ENCODE assay signal across 8 cellular contexts in genomic region chr1:90729484-90730246, GRCh38. TPM values are rescaled to one million over a fixed set of nuclear protein-coding genes. Genes with fewer than 3 reads are reported as not detected.
DNase-seq lines count a peak whose midpoint lies in the region; ATAC-seq and TF ChIP-seq lines count a peak whose summit lies in the region.

No MANE protein-coding gene starts in this region.

- no peak for TF ChIP-seq EP300 in stomach (IDR thresholded peaks at IDR 0.05)

- intact Hi-C loops in right cardiac atrium (cut with DNase I) = loop anchor here in 1 of 4 donors (10.0 kb wide), 1 partner anchor 435 kb away; no protein-coding TSS in a partner anchor
- intact Hi-C loops in left colon (cut with DNase I, micrococcal nuclease) = loop anchor here in 1 of 2 donors (10.0 kb wide), 1 partner anchor 235 kb away; no protein-coding TSS in a partner anchor
- intact Hi-C loops in stomach (cut with DNase I; ENCODE audit: low total_unique reads) = no loop called here

- H3K27me3 ChIP-seq in right cardiac atrium (ENCODE audit: control insufficient read depth, insufficient read depth) (peaks cover 5% of the 10 kb centered on the region), right atrium auricular region (peaks cover 40 to 63% of the 10 kb centered on the region in 2 donors), stomach (peaks cover 41 to 98% (median 85%) of the 10 kb centered on the region in 3 donors)

- TF ChIP-seq CTCF in right atrium auricular region (IDR thresholded peaks at IDR 0.05) = peak in 1 of 2 donors; percentile 46
- no peak for TF ChIP-seq CTCF in VCaP (conservative IDR thresholded peaks at IDR 0.05)
- no peak for TF ChIP-seq CTCF in stomach (IDR thresholded peaks at IDR 0.05)

- no peaks in the 10 kb centered on the region for H3K36me3 ChIP-seq in right atrium auricular region
- no peaks in the 10 kb centered on the region for H3K36me3 ChIP-seq in stomach

- no peak for TF ChIP-seq POLR2A in stomach (IDR thresholded peaks at IDR 0.05)

- WGBS in right cardiac atrium = 12% methylated on average over 37 of the region's 37 CpGs
- whole genome bisulfite sequencing in stomach, 5 donors = 9 to 16% (median 13%) methylated on average over 30 to 37 of the region's 37 CpGs

- H3K9me3 ChIP-seq in right cardiac atrium (ENCODE audit: control insufficient read depth, low read length) (no peaks in the 10 kb centered on the region), right atrium auricular region (no peaks in the 10 kb centered on the region), stomach (peaks cover 0 to 33% (median 2%) of the 10 kb centered on the region in 4 donors)

- no peak for DNase-seq in right cardiac atrium
- DNase-seq in right atrium auricular region (ENCODE audit: low spot score) = no peak
- no peak for DNase-seq in left colon
- DNase-seq in stomach = no peak
- DNase-seq in NCI-H1930 (lab: John Stamatoyannopoulos, UW) = no peak

- peaks cover 2% of the 10 kb centered on the region for H3K4me1 ChIP-seq in right cardiac atrium (ENCODE audit: control insufficient read depth, insufficient read depth, low read length)
- peaks cover 0 to 41% of the 10 kb centered on the region in 2 donors for H3K4me1 ChIP-seq in right atrium auricular region
- peaks cover 17 to 55% (median 40%) of the 10 kb centered on the region in 4 donors for H3K4me1 ChIP-seq in stomach

- no peak overlapping the region for H3K27ac ChIP-seq in right cardiac atrium (ENCODE audit: low read length)
- H3K27ac ChIP-seq in right atrium auricular region = no peak overlapping the region
- H3K27ac ChIP-seq in VCaP = peak overlapping the region; percentile 84
- no peak overlapping the region for H3K27ac ChIP-seq in stomach

- H3K4me3 ChIP-seq in right cardiac atrium (ENCODE audit: low read length) (peak overlapping the region; percentile 17), right atrium auricular region (no peak overlapping the region), stomach (peak overlapping the region in 1 of 4 donors; percentile 30)

- ATAC-seq in right cardiac atrium = no peak
- ATAC-seq in left colon = peak; percentile 64
- ATAC-seq in esophagus mucosa = no peak
- ATAC-seq in HG03442 (IDR thresholded peaks at IDR 0.05; ENCODE audit: unreplicated experiment) = no peak

RNA-seq across cellular contexts. Expression of gene BARHL2, which starts 12.6 kb away (rescaled TPM):
- total RNA-seq in right cardiac atrium (not detected), right atrium auricular region (not detected), left colon (not detected), stomach (not detected), esophagus mucosa (not detected)
- polyA plus RNA-seq in right cardiac atrium (not detected), stomach (not detected)
